Comparison of ENCODE assay signal across 8 cellular contexts in genomic region chr14:102949062-102949800, GRCh38. TPM values are rescaled to one million over a fixed set of nuclear protein-coding genes. Genes with fewer than 3 reads are reported as not detected.
DNase-seq lines count a peak whose midpoint lies in the region; ATAC-seq, FAIRE-seq and TF ChIP-seq lines count a peak whose summit lies in the region.

No MANE protein-coding gene starts in this region.

- peaks cover 60% of the 10 kb centered on the region for H3K36me3 ChIP-seq in bronchial epithelial cell (ENCODE audit: control insufficient read depth, insufficient read depth, low read length)

- no peaks in the 10 kb centered on the region for H3K27me3 ChIP-seq in bronchial epithelial cell (ENCODE audit: control insufficient read depth, insufficient read depth, low read length)

- ATAC-seq in HG03039 (IDR thresholded peaks at IDR 0.05; ENCODE audit: unreplicated experiment), result no peak
- ATAC-seq in HG03439 (IDR thresholded peaks at IDR 0.05; ENCODE audit: unreplicated experiment), result no peak

- peak; percentile 44 for DNase-seq in stimulated activated CD4-positive, alpha-beta T cell treated with anti-CD3 and anti-CD28 coated beads, Interleukin-1b, Interleukin-23, amount 100 ng/mL, for 48 hours
- DNase-seq in stimulated activated CD4-positive, alpha-beta T cell treated with anti-CD3 and anti-CD28 coated beads, Interleukin-2, amount 100 ng/mL, for 48 hours, result no peak
- peak; percentile 29 for DNase-seq in NOMO-1 treated with dmso at 0.1 percent for 144 hours (lab: John Stamatoyannopoulos, UW; ENCODE audit: unreplicated experiment)
- DNase-seq in bronchial epithelial cell (ENCODE audit: low read depth), result no peak
- peak; percentile 50 for DNase-seq in stimulated activated CD8-positive, alpha-beta memory T cell treated with anti-CD3 and anti-CD28 coated beads, Interleukin-4, amount 100 ng/mL, for 48 hours
- no peak for DNase-seq in NCI-H82 treated with DMSO at 0.1 percent for 48 hours (lab: John Stamatoyannopoulos, UW; ENCODE audit: unreplicated experiment)

- H3K4me3 ChIP-seq in bronchial epithelial cell (ENCODE audit: low read depth, low read length), result no peak overlapping the region

- no peak for TF ChIP-seq CTCF in bronchial epithelial cell (IDR thresholded peaks at IDR 0.05; ENCODE audit: insufficient read depth, low read length, severe bottlenecking)

- FAIRE-seq in bronchial epithelial cell (lab: Jason Lieb, UNC), result peak; percentile 32

RNA-seq across cellular contexts. Expression of gene AMN, which starts 26.8 kb away (rescaled TPM):
- 4.2 and 6.5 TPM in 2 replicates for total RNA-seq in bronchial epithelial cell

Comparison
In these comparisons a context has a peak if more than half of its experiments do, and no peak if none do; other contexts are left out.
1. DNase-seq: peak in stimulated activated CD4-positive, alpha-beta T cell treated with anti-CD3 and anti-CD28 coated beads, Interleukin-1b, Interleukin-23, amount 100 ng/mL, for 48 hours (single experiment), NOMO-1 treated with dmso at 0.1 percent for 144 hours (single experiment) and stimulated activated CD8-positive, alpha-beta memory T cell treated with anti-CD3 and anti-CD28 coated beads, Interleukin-4, amount 100 ng/mL, for 48 hours (single experiment); none in stimulated activated CD4-positive, alpha-beta T cell treated with anti-CD3 and anti-CD28 coated beads, Interleukin-2, amount 100 ng/mL, for 48 hours (0 of 2), bronchial epithelial cell (single experiment) and NCI-H82 treated with DMSO at 0.1 percent for 48 hours (single experiment).